2 cellular contexts compared by ENCODE assay signal in genomic region chr2:219553168-219553417, GRCh38.
TF ChIP-seq lines count a peak whose summit lies in the region.

No MANE protein-coding gene starts in this region.

TF ChIP-seq in SK-N-SH, 30 proteins besides CTCF, POLR2A, EP300 and RAD21 (continued from another document):
- TF ChIP-seq MEF2A (IDR thresholded peaks at IDR 0.05; ENCODE audit: borderline replicate concordance, low read depth) (no peak), PBX3 (IDR thresholded peaks at IDR 0.05) (no peak), USF2 (IDR thresholded peaks at IDR 0.05; ENCODE audit: borderline replicate concordance, low read depth, low read length) (no peak)
TF ChIP-seq in SK-N-SH: peak in this region for 0.

TF ChIP-seq in SK-N-SH treated with all-trans-retinoic acid at 6 μM for 48 hours, 23 proteins besides CTCF, POLR2A, EP300 and RAD21 (continued from another document):
- TF ChIP-seq PATZ1 (CRISPR knock-in tag; IDR thresholded peaks at IDR 0.05; ENCODE audit: borderline replicate concordance) (no peak), TCF4 (CRISPR knock-in tag; IDR thresholded peaks at IDR 0.05; ENCODE audit: borderline replicate concordance) (no peak), TOX (CRISPR knock-in tag; IDR thresholded peaks at IDR 0.05; ENCODE audit: borderline replicate concordance) (no peak), BACH2 (CRISPR knock-in tag; IDR thresholded peaks at IDR 0.05; ENCODE audit: borderline replicate concordance) (no peak), PPARA (CRISPR knock-in tag; IDR thresholded peaks at IDR 0.05; ENCODE audit: borderline replicate concordance) (no peak), TSHZ2 (CRISPR knock-in tag; IDR thresholded peaks at IDR 0.05) (no peak), CREB5 (CRISPR knock-in tag; IDR thresholded peaks at IDR 0.05; ENCODE audit: low read depth) (no peak), RARB (CRISPR knock-in tag; IDR thresholded peaks at IDR 0.05) (no peak), ZNF8 (CRISPR knock-in tag; IDR thresholded peaks at IDR 0.05) (no peak), GLIS3 (CRISPR knock-in tag; IDR thresholded peaks at IDR 0.05) (no peak), ARNTL (CRISPR knock-in tag; IDR thresholded peaks at IDR 0.05; ENCODE audit: borderline replicate concordance, low read depth) (no peak), ZFP30 (CRISPR knock-in tag; IDR thresholded peaks at IDR 0.05) (no peak), ZFP3 (CRISPR knock-in tag; IDR thresholded peaks at IDR 0.05) (no peak), CSRNP3 (CRISPR knock-in tag; IDR thresholded peaks at IDR 0.05) (no peak), ZNF565 (CRISPR knock-in tag; conservative IDR thresholded peaks at IDR 0.05; ENCODE audit: low read depth) (no peak), POU6F1 (CRISPR knock-in tag; IDR thresholded peaks at IDR 0.05; ENCODE audit: borderline replicate concordance, low read depth) (no peak)
